In the genomic region with DNA sequence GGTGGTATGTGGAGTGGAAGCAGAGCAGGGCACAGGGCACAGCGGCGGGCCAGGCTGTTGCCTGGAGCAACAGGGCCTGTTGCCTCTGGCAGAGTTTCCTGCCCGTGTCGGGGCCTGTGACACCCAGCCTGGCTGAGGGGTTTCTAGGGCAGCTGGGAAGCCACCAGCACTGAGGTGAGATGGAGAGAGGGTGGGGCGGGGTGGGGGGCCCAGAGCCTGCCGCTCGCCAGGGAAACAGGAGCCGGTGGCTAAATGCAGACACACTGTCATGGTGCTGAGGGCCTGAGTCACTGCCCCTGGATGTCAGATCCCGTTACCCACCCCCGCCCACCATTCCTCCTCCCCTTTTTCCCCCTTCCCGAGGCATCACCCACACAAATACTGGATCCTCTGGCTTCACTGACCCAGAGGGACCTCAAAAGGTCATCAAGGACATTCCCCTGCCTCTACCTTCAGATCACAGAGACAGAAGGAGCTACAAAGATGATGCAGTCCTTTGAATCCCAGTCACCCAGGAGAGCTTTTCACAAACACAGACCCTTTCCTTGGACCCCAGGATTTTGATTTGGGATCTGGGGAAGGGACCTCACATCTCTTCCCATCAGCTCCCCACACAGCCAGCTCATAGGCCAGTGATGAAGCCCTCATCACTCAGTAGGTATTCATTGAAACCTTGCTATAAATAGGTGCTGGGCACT, we compare ENCODE assay signal across 11 cellular contexts. TPM values are rescaled to one million over a fixed set of nuclear protein-coding genes. Genes with fewer than 3 reads are reported as not detected.
DNase-seq lines count a peak whose midpoint lies in the region; ATAC-seq, FAIRE-seq and TF ChIP-seq lines count a peak whose summit lies in the region.
"Had no signal": no experiment of that assay in that cellular context is flagged by ENCODE, and none has a peak within 500 bp of the region (broad histone marks: within the 10 kb centered on the region; RNA-seq: fewer than 3 reads in every experiment).

No MANE protein-coding gene starts in this region.

- H3K36me3 ChIP-seq in astrocyte (ENCODE audit: insufficient read depth, low read length) (no peaks in the 10 kb centered on the region), hepatocyte (replicated peaks; ENCODE audit: insufficient read depth, low read depth) (no peaks in the 10 kb centered on the region), skeletal muscle satellite cell (ENCODE audit: insufficient read depth, low read length) (no peaks in the 10 kb centered on the region)

- no peak for TF ChIP-seq CTCF in astrocyte (IDR thresholded peaks at IDR 0.05; ENCODE audit: insufficient read depth, low read depth, low read length)
- TF ChIP-seq CTCF in hepatocyte (IDR thresholded peaks at IDR 0.05; ENCODE audit: poor library complexity) = no peak

- FAIRE-seq in astrocyte (lab: Jason Lieb, UNC) = no peak
- FAIRE-seq in H54 (lab: Jason Lieb, UNC) = no peak

- peaks cover 26% of the 10 kb centered on the region for H3K27me3 Mint-ChIP-seq in astrocyte (ENCODE audit: low read depth, unreplicated experiment)
- H3K27me3 Mint-ChIP-seq: stimulated activated naive CD8-positive, alpha-beta T cell treated with anti-CD3 and anti-CD28 coated beads, Interleukin-15, Interleukin-2, amounts not matched to agents 100 ng/mL and 50 ng/mL, for 24 hours had no signal

- peak overlapping the region; percentile 9 for H3K27ac ChIP-seq in astrocyte (ENCODE audit: low read depth, low read length)
- H3K27ac ChIP-seq in hepatocyte = peak overlapping the region; percentile 93

- H3K9me3 Mint-ChIP-seq in astrocyte (ENCODE audit: unreplicated experiment) = peaks cover 4% of the 10 kb centered on the region
- H3K9me3 Mint-ChIP-seq: dendritic cell treated with granulocyte-macrophage colony-stimulating factor and Interleukin-4, amounts not matched to agents 40 ng/mL and 50 ng/mL, for 4 days; stimulated activated naive CD8-positive, alpha-beta T cell treated with anti-CD3 and anti-CD28 coated beads, Interleukin-15, Interleukin-2, amounts not matched to agents 100 ng/mL and 50 ng/mL, for 24 hours had no signal

- H3K9me2 ChIP-seq in hepatocyte (replicated peaks; ENCODE audit: insufficient read depth) = no peaks in the 10 kb centered on the region

- H2AFZ ChIP-seq in astrocyte (ENCODE audit: low read depth, low read length) (peak overlapping the region; percentile 7), hepatocyte (no peak overlapping the region)

- peak overlapping the region; percentile 77 for H3K27ac Mint-ChIP-seq in astrocyte (ENCODE audit: unreplicated experiment)
- H3K27ac Mint-ChIP-seq: dendritic cell treated with granulocyte-macrophage colony-stimulating factor and Interleukin-4, amounts not matched to agents 40 ng/mL and 50 ng/mL, for 4 days; stimulated activated naive CD8-positive, alpha-beta T cell treated with anti-CD3 and anti-CD28 coated beads, Interleukin-15, Interleukin-2, amounts not matched to agents 100 ng/mL and 50 ng/mL, for 24 hours had no signal

- H3K4me2 ChIP-seq in astrocyte (ENCODE audit: low read length) = peak overlapping the region; percentile 44
- H3K4me2 ChIP-seq in hepatocyte = no peak overlapping the region
- peak overlapping the region; percentile 27 for H3K4me2 ChIP-seq in skeletal muscle satellite cell (ENCODE audit: low read length)

- no peaks in the 10 kb centered on the region for H3K27me3 ChIP-seq in astrocyte (ENCODE audit: insufficient read depth, low read length)
- H3K27me3 ChIP-seq in hepatocyte = no peaks in the 10 kb centered on the region
- H3K27me3 ChIP-seq in skeletal muscle satellite cell (ENCODE audit: control insufficient read depth, insufficient read depth, low read length) = no peaks in the 10 kb centered on the region

- WGBS in hepatocyte (ENCODE audit: low lambda C conversion rate, missing lambda C conversion rate) = 56% methylated on average over 5 of the region's 11 CpGs

- DNase-seq in Daoy (ENCODE audit: low read depth) (peak; percentile 87), astrocyte (ENCODE audit: low read depth) (peak; percentile 41), hepatocyte (ENCODE audit: low spot score) (peak; percentile 44), H54 (ENCODE audit: insufficient read length, low spot score) (no peak)
- no peak for DNase-seq in stimulated activated naive CD8-positive, alpha-beta T cell treated with anti-CD3 and anti-CD28 coated beads, Interleukin-15, Interleukin-2, amounts not matched to agents 100 U/mL and 50 U/mL, for 24 hours
- DNase-seq in activated CD4-positive, CD25-positive, alpha-beta regulatory T cell treated with anti-CD3 and anti-CD28 coated beads, Interleukin-2, amount 50 U/mL, for 72 hours = no peak
- no peak for DNase-seq in activated CD8-positive, alpha-beta memory T cell treated with anti-CD3 and anti-CD28 coated beads, Interleukin-2, amount 50 U/mL, for 4 hours

- no peak for TF ChIP-seq POLR2A in H54 (IDR thresholded peaks at IDR 0.05; ENCODE audit: low read depth, low read length)

- no peak overlapping the region for H3K4me3 ChIP-seq in astrocyte (ENCODE audit: insufficient read depth, low read depth, low read length)
- no peak overlapping the region for H3K4me3 ChIP-seq in hepatocyte
- H3K4me3 ChIP-seq in skeletal muscle satellite cell (ENCODE audit: low read length) = peak overlapping the region; percentile 23

- H3K79me2 ChIP-seq in astrocyte (ENCODE audit: insufficient read depth, low read length) (no peaks in the 10 kb centered on the region), hepatocyte (no peaks in the 10 kb centered on the region)

- peaks cover 21% of the 10 kb centered on the region for H3K4me1 Mint-ChIP-seq in astrocyte (ENCODE audit: low read depth, unreplicated experiment)

- peak overlapping the region; percentile 56 for H3K9ac ChIP-seq in astrocyte (ENCODE audit: low read length)
- H3K9ac ChIP-seq in skeletal muscle satellite cell (ENCODE audit: low read depth, low read length) = peak overlapping the region; percentile 86

- ATAC-seq in stimulated activated naive CD8-positive, alpha-beta T cell treated with anti-CD3 and anti-CD28 coated beads, Interleukin-15, Interleukin-2, amounts not matched to agents 100 U/mL and 50 U/mL, for 24 hours = no peak

- peaks cover 32% of the 10 kb centered on the region for H3K4me1 ChIP-seq in astrocyte (ENCODE audit: insufficient read depth, low read length)
- peaks cover 34% of the 10 kb centered on the region for H3K4me1 ChIP-seq in hepatocyte (ENCODE audit: insufficient read depth)
- H3K4me1 ChIP-seq in skeletal muscle satellite cell (ENCODE audit: control insufficient read depth, insufficient read depth, low read length) = peaks cover 61% of the 10 kb centered on the region

- H3K36me3 Mint-ChIP-seq in astrocyte (ENCODE audit: low read depth, unreplicated experiment) = no peaks in the 10 kb centered on the region

- H4K20me1 ChIP-seq in astrocyte (ENCODE audit: insufficient read depth, low read length) = no peaks in the 10 kb centered on the region
- H4K20me1 ChIP-seq in hepatocyte (ENCODE audit: insufficient read depth, poor library complexity, severe bottlenecking) = no peaks in the 10 kb centered on the region

- no peak overlapping the region for H3K4me3 Mint-ChIP-seq in astrocyte (ENCODE audit: unreplicated experiment)
- H3K4me3 Mint-ChIP-seq: dendritic cell treated with granulocyte-macrophage colony-stimulating factor and Interleukin-4, amounts not matched to agents 40 ng/mL and 50 ng/mL, for 4 days; stimulated activated naive CD8-positive, alpha-beta T cell treated with anti-CD3 and anti-CD28 coated beads, Interleukin-15, Interleukin-2, amounts not matched to agents 100 ng/mL and 50 ng/mL, for 24 hours had no signal

- H3K9me3 ChIP-seq in astrocyte (ENCODE audit: insufficient read depth, low read depth, low read length) (no peaks in the 10 kb centered on the region), hepatocyte (ENCODE audit: low read depth) (no peaks in the 10 kb centered on the region), skeletal muscle satellite cell (replicated peaks; ENCODE audit: low read length) (no peaks in the 10 kb centered on the region)

RNA-seq across cellular contexts. Expression of gene HSPB7, which starts 1.9 kb away (rescaled TPM):
- 0.17 TPM in 1 of 2 replicates, not detected in the other for total RNA-seq in Daoy (2014; rRNA removed; shearing (Covaris generic))
- total RNA-seq in astrocyte (0.45 and 0.55 TPM in 2 replicates), hepatocyte (12.6 and 17.4 TPM in 2 replicates)
- polyA plus RNA-seq in hepatocyte = 59.4 and 66.2 TPM in 2 replicates
- 0.51 and 5.9 TPM in 2 replicates for total RNA-seq in skeletal muscle satellite cell (2012; rRNA removed)
- total RNA-seq: NCI-H460 had no signal

RNA-seq across cellular contexts. Expression of gene CLCNKA, which starts 2.1 kb away (rescaled TPM):
- not detected in 2 replicates for total RNA-seq in Daoy (2014; rRNA removed; shearing (Covaris generic))
- total RNA-seq in astrocyte (0.16 TPM in 1 of 2 replicates, not detected in the other), hepatocyte (1.0 and 1.3 TPM in 2 replicates)
- polyA plus RNA-seq in hepatocyte = 1.3 and 2.7 TPM in 2 replicates
- not detected in 2 replicates for total RNA-seq in skeletal muscle satellite cell (2012; rRNA removed)
- total RNA-seq: NCI-H460 had no signal

RNA-seq across cellular contexts. Expression of gene SRARP, which starts 15.7 kb away (rescaled TPM):
- total RNA-seq in Daoy (2014; rRNA removed; shearing (Covaris generic)) = not detected in 2 replicates
- total RNA-seq in astrocyte (not detected in 2 replicates), hepatocyte (not detected in 2 replicates)
- not detected in 2 replicates for polyA plus RNA-seq in hepatocyte
- not detected in 2 replicates for total RNA-seq in skeletal muscle satellite cell (2012; rRNA removed)
- total RNA-seq: NCI-H460 had no signal

RNA-seq across cellular contexts. Expression of gene CLCNKB, which starts 23.9 kb away (rescaled TPM):
- total RNA-seq in Daoy (2014; rRNA removed; shearing (Covaris generic)) = 0.11 and 0.33 TPM in 2 replicates
- total RNA-seq in astrocyte (0.36 and 0.64 TPM in 2 replicates), hepatocyte (0.47 and 1.0 TPM in 2 replicates)
- 1.4 and 1.8 TPM in 2 replicates for polyA plus RNA-seq in hepatocyte
- total RNA-seq in skeletal muscle satellite cell (2012; rRNA removed) = not detected in 2 replicates

RNA-seq across cellular contexts. Expression of gene ZBTB17, which starts 43.8 kb away (rescaled TPM):
- 43.1 and 53.5 TPM in 2 replicates for total RNA-seq in Daoy (2014; rRNA removed; shearing (Covaris generic))
- 28.1 and 28.8 TPM in 2 replicates for total RNA-seq in astrocyte
- 15.3 and 16.8 TPM in 2 replicates for total RNA-seq in hepatocyte
- polyA plus RNA-seq in hepatocyte = 32.3 and 51.1 TPM in 2 replicates
- total RNA-seq in skeletal muscle satellite cell (2012; rRNA removed) = 23.8 and 26.0 TPM in 2 replicates

Comparison
In these comparisons a context has a peak if more than half of its experiments do, and no peak if none do; other contexts are left out.
1. DNase-seq: peak in Daoy (single experiment), astrocyte (single experiment) and hepatocyte (single experiment); none in H54 (single experiment), stimulated activated naive CD8-positive, alpha-beta T cell treated with anti-CD3 and anti-CD28 coated beads, Interleukin-15, Interleukin-2, amounts not matched to agents 100 U/mL and 50 U/mL, for 24 hours (single experiment), activated CD4-positive, CD25-positive, alpha-beta regulatory T cell treated with anti-CD3 and anti-CD28 coated beads, Interleukin-2, amount 50 U/mL, for 72 hours (single experiment) and activated CD8-positive, alpha-beta memory T cell treated with anti-CD3 and anti-CD28 coated beads, Interleukin-2, amount 50 U/mL, for 4 hours (single experiment).